30 cellular contexts compared by ENCODE assay signal in the genomic region with DNA sequence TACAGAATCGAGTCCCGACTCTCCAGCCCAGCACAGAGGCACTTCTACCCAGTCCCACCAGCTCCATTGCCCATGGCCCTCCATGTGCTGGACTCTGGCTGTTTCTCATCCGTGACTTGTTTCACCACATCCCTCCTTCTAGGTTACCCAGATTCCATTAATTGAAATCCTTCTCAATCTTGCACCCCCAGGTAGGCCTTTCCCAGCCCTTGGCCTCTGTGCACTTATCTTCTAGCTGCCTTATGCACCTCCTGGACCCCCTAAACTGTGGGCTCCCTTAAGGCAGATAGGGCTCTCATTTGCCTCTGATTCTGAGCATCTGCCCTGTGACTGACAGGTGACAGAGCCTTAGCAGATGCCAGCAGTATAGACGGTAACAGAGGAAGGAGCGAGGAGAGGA. TPM values are rescaled to one million over a fixed set of nuclear protein-coding genes. Genes with fewer than 3 reads are reported as not detected.
"Had no signal": no experiment of that assay in that cellular context is flagged by ENCODE, and none has a peak within 500 bp of the region (broad histone marks: within the 10 kb centered on the region; RNA-seq: fewer than 3 reads in every experiment).

No MANE protein-coding gene starts in this region.

- H3K9me3 Mint-ChIP-seq: immature natural killer cell; mesothelial cell of epicardium; natural killer cell; stimulated activated naive CD8-positive, alpha-beta T cell treated with anti-CD3 and anti-CD28 coated beads, Interleukin-15, Interleukin-2, amounts not matched to agents 100 ng/mL and 50 ng/mL, for 24 hours had no signal

- H3K27ac ChIP-seq: left lung, pancreas, prostate gland, skin epidermis, suprapubic skin, thoracic aorta, tibial artery, upper lobe of right lung had no signal

- H3K9me3 ChIP-seq: left lung, pancreas, prostate gland, suprapubic skin, thoracic aorta, tibial artery, upper lobe of right lung had no signal

- H3K4me3 ChIP-seq: left lung, lung, pancreas, prostate gland, skin epidermis, suprapubic skin, thoracic aorta, tibial artery, upper lobe of right lung had no signal

- H3K4me1 ChIP-seq: left lung, pancreas, prostate gland, suprapubic skin, tibial artery, upper lobe of right lung had no signal

- H3K4me1 Mint-ChIP-seq: immature natural killer cell; naive B cell; stimulated activated effector memory CD8-positive, alpha-beta T cell treated with anti-CD3 and anti-CD28 coated beads, Interleukin-12 subunit alpha, Interleukin-12 subunit beta, amount 100 ng/mL, for 72 hours had no signal

- H3K4me3 Mint-ChIP-seq: immature natural killer cell; mesothelial cell of epicardium; naive B cell; natural killer cell; stimulated activated effector memory CD8-positive, alpha-beta T cell treated with anti-CD3 and anti-CD28 coated beads, Interleukin-12 subunit alpha, Interleukin-12 subunit beta, amount 100 ng/mL, for 72 hours; stimulated activated naive CD8-positive, alpha-beta T cell treated with anti-CD3 and anti-CD28 coated beads, Interleukin-15, Interleukin-2, amounts not matched to agents 100 ng/mL and 50 ng/mL, for 24 hours had no signal

- H3K36me3 Mint-ChIP-seq: immature natural killer cell; stimulated activated effector memory CD8-positive, alpha-beta T cell treated with anti-CD3 and anti-CD28 coated beads, Interleukin-12 subunit alpha, Interleukin-12 subunit beta, amount 100 ng/mL, for 72 hours had no signal

- H3K27me3 ChIP-seq: pancreas, suprapubic skin, upper lobe of right lung had no signal

- H3K36me3 ChIP-seq: left lung, pancreas, prostate gland, thoracic aorta, tibial artery, upper lobe of right lung had no signal

- DNase-seq: hippocampal formation; immature natural killer cell; kidney; left colon; left lung; mesendoderm; naive B cell; natural killer cell; nucleus accumbens; pancreas; posterior cingulate gyrus; retina; right cardiac atrium; stimulated activated CD4-positive, alpha-beta T cell treated with anti-CD3 and anti-CD28 coated beads, Interleukin-12 subunit alpha, Interleukin-12 subunit beta, amount 100 ng/mL, for 4 hours; stimulated activated CD4-positive, alpha-beta T cell treated with anti-CD3 and anti-CD28 coated beads, Interleukin-15, amount 100 ng/mL, for 24 hours; stimulated activated CD4-positive, alpha-beta T cell treated with anti-CD3 and anti-CD28 coated beads, Interleukin-4, amount 100 ng/mL, for 24 hours; stimulated activated naive CD4-positive, alpha-beta T cell; tibial artery; upper lobe of right lung had no signal

- ATAC-seq: left colon; left lung; natural killer cell; pancreas; right cardiac atrium; sciatic nerve; stimulated activated effector memory CD8-positive, alpha-beta T cell treated with anti-CD3 and anti-CD28 coated beads, Interleukin-12 subunit alpha, Interleukin-12 subunit beta, amount 100 ng/mL, for 72 hours; upper lobe of right lung had no signal

- H3K27ac Mint-ChIP-seq: immature natural killer cell; mesothelial cell of epicardium; naive B cell; natural killer cell; stimulated activated effector memory CD8-positive, alpha-beta T cell treated with anti-CD3 and anti-CD28 coated beads, Interleukin-12 subunit alpha, Interleukin-12 subunit beta, amount 100 ng/mL, for 72 hours; stimulated activated naive CD8-positive, alpha-beta T cell treated with anti-CD3 and anti-CD28 coated beads, Interleukin-15, Interleukin-2, amounts not matched to agents 100 ng/mL and 50 ng/mL, for 24 hours had no signal

RNA-seq across cellular contexts. Expression of a gene that starts 9.2 kb away (rescaled TPM):
- total RNA-seq: osteoblast, subcutaneous adipose tissue had no signal
- polyA plus RNA-seq: immature natural killer cell had no signal
